ENCODE assay signal across 17 cellular contexts in genomic region chr6:69953491-69953890, GRCh38.
A peak's percentile ranks its signal among the peaks of the same experiment; 100 is the strongest.
DNase-seq lines count a peak whose midpoint lies in the region; ATAC-seq and TF ChIP-seq lines count a peak whose summit lies in the region.
"Had no signal": no experiment of that assay in that cellular context is flagged by ENCODE, and none has a peak within 500 bp of the region (broad histone marks: within the 10 kb centered on the region; RNA-seq: fewer than 3 reads in every experiment).

No MANE protein-coding gene starts in this region.

- WGBS in aorta, 2 donors: 81 to 85% methylated on average over 1 of the region's 1 CpG

- H3K4me3 ChIP-seq in lower lobe of right lung: no peak overlapping the region
- no peak overlapping the region for H3K4me3 ChIP-seq in aorta (ENCODE audit: low read length in 2 of 2)
- H3K4me3 ChIP-seq in BE2C (ENCODE audit: low read depth, low read length): no peak overlapping the region

- no peak overlapping the region for H3K27ac ChIP-seq in lower lobe of right lung
- no peak overlapping the region for H3K27ac ChIP-seq in aorta (ENCODE audit: low read depth in 1 of 2, low read length in 2 of 2)

- peak; percentile 42 for DNase-seq in DMS153 treated with DMSO at 0.1 percent for 48 hours (lab: John Stamatoyannopoulos, UW; ENCODE audit: unreplicated experiment)
- peak; percentile 70 for DNase-seq in NCI-H1105 (lab: John Stamatoyannopoulos, UW)
- peak; percentile 97 for DNase-seq in NCI-H524 treated with DMSO at 0.1 percent for 48 hours (lab: John Stamatoyannopoulos, UW)
- no peak for DNase-seq in lower lobe of right lung
- DNase-seq in CD1c-positive myeloid dendritic cell (ENCODE audit: extremely low spot score): no peak
- DNase-seq in aorta: no peak
- no peak for DNase-seq in BE2C
- DNase-seq: activated CD4-positive, CD25-positive, alpha-beta regulatory T cell treated with anti-CD3 and anti-CD28 coated beads, Interleukin-2, amount 50 U/mL, for 72 hours; activated naive CD4-positive, alpha-beta T cell; activated T-cell treated with anti-CD3 and anti-CD28 coated beads, Interleukin-2, amount 50 U/mL, for 24 hours; erythroblast; foreskin melanocyte; hippocampal formation; right cardiac atrium; stimulated activated CD4-positive, alpha-beta T cell treated with anti-CD3 and anti-CD28 coated beads, Interleukin-15, amount 100 ng/mL, for 24 hours; SW 1271 had no signal

- intact Hi-C loops in lower lobe of right lung (cut with DNase I): no loop called here
- intact Hi-C loops in aorta (cut with DNase I): no loop called here

- H3K9me3 ChIP-seq in lower lobe of right lung (no peaks in the 10 kb centered on the region), aorta (ENCODE audit: control insufficient read depth, low read length) (no peaks in the 10 kb centered on the region), BE2C (no peaks in the 10 kb centered on the region)

- H3K4me1 ChIP-seq in lower lobe of right lung: no peaks in the 10 kb centered on the region
- no peaks in the 10 kb centered on the region for H3K4me1 ChIP-seq in aorta (ENCODE audit: control insufficient read depth in 1 of 2, insufficient read depth in 2 of 2, low read length in 2 of 2)
- peaks cover 26% of the 10 kb centered on the region for H3K4me1 ChIP-seq in BE2C

- H3K36me3 ChIP-seq in lower lobe of right lung: no peaks in the 10 kb centered on the region
- no peaks in the 10 kb centered on the region for H3K36me3 ChIP-seq in aorta (ENCODE audit: control insufficient read depth in 1 of 2, insufficient read depth in 2 of 2, low read length in 1 of 2)
- H3K36me3 ChIP-seq in BE2C: no peaks in the 10 kb centered on the region

- TF ChIP-seq CTCF in lower lobe of right lung (IDR thresholded peaks at IDR 0.05): no peak
- no peak for TF ChIP-seq CTCF in BE2C (IDR thresholded peaks at IDR 0.05; ENCODE audit: low read depth, low read length)

- no peaks in the 10 kb centered on the region for H3K27me3 ChIP-seq in lower lobe of right lung (ENCODE audit: low read depth)
- H3K27me3 ChIP-seq in aorta (ENCODE audit: control insufficient read depth in 1 of 2, insufficient read depth in 2 of 2, low read length in 1 of 2): no peaks in the 10 kb centered on the region
- H3K27me3 ChIP-seq in BE2C: no peaks in the 10 kb centered on the region

- ATAC-seq in lower lobe of right lung: peak; percentile 46 to 65
- no peak for ATAC-seq in aorta (ENCODE audit: low FRiP score)
- ATAC-seq in HG02642 (IDR thresholded peaks at IDR 0.05; ENCODE audit: poor library complexity, unreplicated experiment): no peak

Comparison
In these comparisons a context has a peak if more than half of its experiments do, and no peak if none do; other contexts are left out.
1. DNase-seq: peak in DMS153 treated with DMSO at 0.1 percent for 48 hours (single experiment), NCI-H1105 (single experiment) and NCI-H524 treated with DMSO at 0.1 percent for 48 hours (single experiment); none in lower lobe of right lung (single experiment), CD1c-positive myeloid dendritic cell (single experiment), aorta (0 of 2) and BE2C (single experiment).
2. ATAC-seq: peak in lower lobe of right lung (2 of 2); none in aorta (single experiment) and HG02642 (single experiment).